In genomic region chr9:131046581-131047202, GRCh38 we compare ENCODE assay signal across 8 cellular contexts. TPM values are rescaled to one million over a fixed set of nuclear protein-coding genes. Genes with fewer than 3 reads are reported as not detected.
DNase-seq lines count a peak whose midpoint lies in the region; ATAC-seq and TF ChIP-seq lines count a peak whose summit lies in the region.

No MANE protein-coding gene starts in this region.

- peak; percentile 91 for ATAC-seq in CD8-positive, alpha-beta T cell
- peak; percentile 65 for ATAC-seq in HG02642 (IDR thresholded peaks at IDR 0.05; ENCODE audit: poor library complexity, unreplicated experiment)
- ATAC-seq in HG03521 (IDR thresholded peaks at IDR 0.05; ENCODE audit: unreplicated experiment) = no peak

- H3K9me3 ChIP-seq in CD8-positive, alpha-beta T cell (ENCODE audit: low read length) = no peaks in the 10 kb centered on the region
- H3K9me3 ChIP-seq in NT2/D1 (ENCODE audit: insufficient read depth, low read length) = no peaks in the 10 kb centered on the region

- peaks cover 9% of the 10 kb centered on the region for H3K27me3 Mint-ChIP-seq in CD8-positive, alpha-beta T cell (ENCODE audit: low read depth)
- peaks cover 2% of the 10 kb centered on the region for H3K27me3 Mint-ChIP-seq in endothelial cell (ENCODE audit: unreplicated experiment)

- CTCF ChIA-PET in CD8-positive, alpha-beta T cell (lab: Charles Lee) = interaction anchor here (0.6 to 3.0 kb wide), 28 partner anchors 9 to 746 kb away, joined by 3 to 27 read pairs (median 4); no protein-coding TSS in a partner anchor

- no peaks in the 10 kb centered on the region for H3K27me3 ChIP-seq in CD8-positive, alpha-beta T cell (ENCODE audit: insufficient read depth, low read length)
- no peaks in the 10 kb centered on the region for H3K27me3 ChIP-seq in NT2/D1 (ENCODE audit: insufficient read depth, insufficient read length)

- peak overlapping the region; percentile 63 for H3K9ac ChIP-seq in NT2/D1 (ENCODE audit: insufficient read length, low read depth)

- H3K36me3 ChIP-seq in CD8-positive, alpha-beta T cell (ENCODE audit: insufficient read depth, low read length) = no peaks in the 10 kb centered on the region
- H3K36me3 ChIP-seq in NT2/D1 (ENCODE audit: insufficient read depth, insufficient read length, low read length) = peaks cover 52% of the 10 kb centered on the region

- POLR2A ChIA-PET in CD8-positive, alpha-beta T cell (lab: Charles Lee) = interaction anchor here (0.7 to 1.0 kb wide), 3 partner anchors 13 to 353 kb away, joined by 3 to 4 read pairs (median 3); partner anchors contain the start of gene EXOSC2

- intact Hi-C loops in CD8-positive, alpha-beta T cell (cut with DNase I, micrococcal nuclease) = loop anchor here (1.0 to 5.0 kb wide), 4 partner anchors 180 to 586 kb away; no protein-coding TSS in a partner anchor

- no peak overlapping the region for H3K4me3 ChIP-seq in CD8-positive, alpha-beta T cell (ENCODE audit: low read depth, low read length)
- H3K4me3 ChIP-seq in NT2/D1 (ENCODE audit: insufficient read length, low read depth) = no peak overlapping the region

- H3K27ac ChIP-seq in CD8-positive, alpha-beta T cell (ENCODE audit: low read depth, low read length) = no peak overlapping the region

- peaks cover 15% of the 10 kb centered on the region for H3K4me1 Mint-ChIP-seq in CD8-positive, alpha-beta T cell (ENCODE audit: low read depth)
- no peaks in the 10 kb centered on the region for H3K4me1 Mint-ChIP-seq in endothelial cell (ENCODE audit: unreplicated experiment)

- H3K4me1 ChIP-seq in CD8-positive, alpha-beta T cell (ENCODE audit: insufficient read depth, low read length) = peaks cover 11% of the 10 kb centered on the region
- no peaks in the 10 kb centered on the region for H3K4me1 ChIP-seq in NT2/D1 (ENCODE audit: insufficient read depth, insufficient read length)

- peak; percentile 94 for TF ChIP-seq CTCF in CD8-positive, alpha-beta T cell (IDR thresholded peaks at IDR 0.05)
- TF ChIP-seq CTCF in endothelial cell (IDR thresholded peaks at IDR 0.05; ENCODE audit: unreplicated experiment) = peak; percentile 93

- H3K27ac Mint-ChIP-seq in CD8-positive, alpha-beta T cell = no peak overlapping the region
- H3K27ac Mint-ChIP-seq in endothelial cell (ENCODE audit: unreplicated experiment) = no peak overlapping the region

- no peaks in the 10 kb centered on the region for H3K36me3 Mint-ChIP-seq in CD8-positive, alpha-beta T cell
- H3K36me3 Mint-ChIP-seq in endothelial cell (ENCODE audit: low read depth, unreplicated experiment) = peaks cover 3% of the 10 kb centered on the region

- H3K9me3 Mint-ChIP-seq in CD8-positive, alpha-beta T cell = no peaks in the 10 kb centered on the region
- no peaks in the 10 kb centered on the region for H3K9me3 Mint-ChIP-seq in endothelial cell (ENCODE audit: unreplicated experiment)

- no peak overlapping the region for H3K4me3 Mint-ChIP-seq in CD8-positive, alpha-beta T cell
- H3K4me3 Mint-ChIP-seq in endothelial cell (ENCODE audit: unreplicated experiment) = no peak overlapping the region

- DNase-seq in CD8-positive, alpha-beta T cell = peak; percentile 51 to 80 (median 66)
- DNase-seq in NT2/D1 (ENCODE audit: low read depth, low spot score) (peak; percentile 43), endothelial cell (ENCODE audit: low spot score) (peak; percentile 86), mucosa of gallbladder (ENCODE audit: low spot score) (peak; percentile 68)
- peak; percentile 31 to 66 (median 64) for DNase-seq in activated CD8-positive, alpha-beta memory T cell treated with anti-CD3 and anti-CD28 coated beads for 48 hours (ENCODE audit: low read depth in 2 of 3, low spot score in 2 of 3)
- DNase-seq in stimulated activated CD8-positive, alpha-beta memory T cell treated with anti-CD3 and anti-CD28 coated beads, Interleukin-4, amount 100 ng/mL, for 48 hours = peak; percentile 84

RNA-seq across cellular contexts. Expression of gene LAMC3, which starts 37.7 kb away (rescaled TPM):
- under 1 TPM; 0.19 to 0.43 TPM for total RNA-seq in CD8-positive, alpha-beta T cell
- total RNA-seq in endothelial cell (ENCODE audit: unreplicated experiment) (30.1 TPM), mucosa of gallbladder (14.2 TPM)

RNA-seq across cellular contexts. Expression of gene AIF1L, which starts 49.6 kb away (rescaled TPM):
- total RNA-seq in CD8-positive, alpha-beta T cell = not detected
- total RNA-seq in endothelial cell (ENCODE audit: unreplicated experiment) (16.3 TPM), mucosa of gallbladder (7.0 TPM)

Comparison
In these comparisons a context has a peak if more than half of its experiments do, and no peak if none do; other contexts are left out.
1. RNA of gene LAMC3, which starts 37.7 kb away (total RNA-seq): 30.1 TPM in endothelial cell (single experiment) and 14.2 TPM in mucosa of gallbladder (single experiment); 0.19 to 0.43 TPM in CD8-positive, alpha-beta T cell; every median in the first group is over 10 times any median in the second.
2. Peak in every context shown above with its lines, with median percentiles within 50 percentile points of each other: DNase-seq.